ENCODE assay signal across 12 cellular contexts in genomic region chr2:231627384-231628156, GRCh38. TPM values are rescaled to one million over a fixed set of nuclear protein-coding genes. Genes with fewer than 3 reads are reported as not detected.
DNase-seq lines count a peak whose midpoint lies in the region; ATAC-seq, FAIRE-seq and TF ChIP-seq lines count a peak whose summit lies in the region.
"Had no signal": no experiment of that assay in that cellular context is flagged by ENCODE, and none has a peak within 500 bp of the region (broad histone marks: within the 10 kb centered on the region; RNA-seq: fewer than 3 reads in every experiment).

No MANE protein-coding gene starts in this region.

- no peak for TF ChIP-seq CTCF in gastroesophageal sphincter (IDR thresholded peaks at IDR 0.05)
- TF ChIP-seq CTCF in GM13976 (IDR thresholded peaks at IDR 0.05; ENCODE audit: borderline replicate concordance, control extremely low read depth, extremely low read depth, insufficient read depth, missing control alignments) = no peak

- H3K9me3 Mint-ChIP-seq in activated T-helper 1 cell treated with anti-CD3 and anti-CD28 coated beads, Interleukin-12 subunit alpha, Interleukin-12 subunit beta, Interleukin-2, Interleukin-4 antibody, amounts not matched to agents 30 ng/mL and 10 ng/mL and 1 ng/mL, durations not matched to agents 14 hours and 24 hours and 36 hours = no peaks in the 10 kb centered on the region
- H3K9me3 Mint-ChIP-seq: naive thymus-derived CD8-positive, alpha-beta T cell had no signal

- H3K27ac ChIP-seq in gastroesophageal sphincter = peak overlapping the region in 3 of 4 donors; percentile 48 to 73 (median 56)

- H3K4me1 ChIP-seq in gastroesophageal sphincter = peaks cover 0 to 13% (median 0%) of the 10 kb centered on the region in 3 donors

- no peaks in the 10 kb centered on the region for H3K9me3 ChIP-seq in gastroesophageal sphincter

- 56 to 66% methylated on average over 3 to 10 of the region's 11 CpGs for WGBS in gastroesophageal sphincter (ENCODE audit: low coverage in 1 of 2), 2 donors

- peak overlapping the region; percentile 93 for H3K27ac Mint-ChIP-seq in activated T-helper 1 cell treated with anti-CD3 and anti-CD28 coated beads, Interleukin-12 subunit alpha, Interleukin-12 subunit beta, Interleukin-2, Interleukin-4 antibody, amounts not matched to agents 30 ng/mL and 10 ng/mL and 1 ng/mL, durations not matched to agents 14 hours and 24 hours and 36 hours

- H3K27me3 ChIP-seq in gastroesophageal sphincter = no peaks in the 10 kb centered on the region

- H3K4me3 Mint-ChIP-seq in activated T-helper 1 cell treated with anti-CD3 and anti-CD28 coated beads, Interleukin-12 subunit alpha, Interleukin-12 subunit beta, Interleukin-2, Interleukin-4 antibody, amounts not matched to agents 30 ng/mL and 10 ng/mL and 1 ng/mL, durations not matched to agents 14 hours and 24 hours and 36 hours = peak overlapping the region; percentile 59

- intact Hi-C loops in activated T-helper 1 cell treated with anti-CD3 and anti-CD28 coated beads, Interleukin-12 subunit alpha, Interleukin-12 subunit beta, Interleukin-2, Interleukin-4 antibody, amounts not matched to agents 30 ng/mL and 10 ng/mL and 1 ng/mL, durations not matched to agents 14 hours and 24 hours and 36 hours (cut with micrococcal nuclease) = loop anchor here (2.0 kb wide), 1 partner anchor 15 kb away; no protein-coding TSS in a partner anchor

- no peaks in the 10 kb centered on the region for H3K36me3 Mint-ChIP-seq in activated T-helper 1 cell treated with anti-CD3 and anti-CD28 coated beads, Interleukin-12 subunit alpha, Interleukin-12 subunit beta, Interleukin-2, Interleukin-4 antibody, amounts not matched to agents 30 ng/mL and 10 ng/mL and 1 ng/mL, durations not matched to agents 14 hours and 24 hours and 36 hours (ENCODE audit: low read depth)
- H3K36me3 Mint-ChIP-seq: naive thymus-derived CD8-positive, alpha-beta T cell had no signal

- DNase-seq in activated T-helper 1 cell treated with anti-CD3 and anti-CD28 coated beads, Interleukin-12 subunit alpha, Interleukin-12 subunit beta, Interleukin-2, Interleukin-4 antibody, amounts not matched to agents 30 ng/mL and 10 ng/mL and 1 ng/mL, durations not matched to agents 14 hours and 24 hours and 36 hours (ENCODE audit: low spot score) = no peak
- DNase-seq in skeletal muscle cell (ENCODE audit: low read depth) (peak; percentile 77), GM13976 (ENCODE audit: low spot score) (no peak), GF-D8 (lab: John Stamatoyannopoulos, UW) (no peak), iPS-NIHi11 (ENCODE audit: low spot score) (no peak), DMS79 treated with DMSO at 0.1 percent for 48 hours (lab: John Stamatoyannopoulos, UW) (no peak)
- DNase-seq: naive thymus-derived CD8-positive, alpha-beta T cell; NCI-H446 treated with DMSO at 0.1 percent for 48 hours had no signal

- peak; percentile 51 for FAIRE-seq in G401.6 (lab: Jason Lieb, UNC)
- FAIRE-seq: HTR-8/SVneo had no signal

- in situ Hi-C loops in GM13976 (cut with MboI; ENCODE audit: low sequenced_read_pairs, unreplicated experiment) = no loop called here

- H3K4me1 Mint-ChIP-seq in activated T-helper 1 cell treated with anti-CD3 and anti-CD28 coated beads, Interleukin-12 subunit alpha, Interleukin-12 subunit beta, Interleukin-2, Interleukin-4 antibody, amounts not matched to agents 30 ng/mL and 10 ng/mL and 1 ng/mL, durations not matched to agents 14 hours and 24 hours and 36 hours (ENCODE audit: low read depth) = peaks cover 23% of the 10 kb centered on the region

- TF ChIP-seq EP300 in gastroesophageal sphincter (IDR thresholded peaks at IDR 0.05) = no peak

- no peak for TF ChIP-seq POLR2A in gastroesophageal sphincter (IDR thresholded peaks at IDR 0.05)

- no peaks in the 10 kb centered on the region for H3K36me3 ChIP-seq in gastroesophageal sphincter

- H3K27me3 Mint-ChIP-seq in activated T-helper 1 cell treated with anti-CD3 and anti-CD28 coated beads, Interleukin-12 subunit alpha, Interleukin-12 subunit beta, Interleukin-2, Interleukin-4 antibody, amounts not matched to agents 30 ng/mL and 10 ng/mL and 1 ng/mL, durations not matched to agents 14 hours and 24 hours and 36 hours (ENCODE audit: insufficient read depth) = no peaks in the 10 kb centered on the region
- H3K27me3 Mint-ChIP-seq: naive thymus-derived CD8-positive, alpha-beta T cell had no signal

- peak; percentile 44 for ATAC-seq in gastroesophageal sphincter
- ATAC-seq: naive thymus-derived CD8-positive, alpha-beta T cell had no signal

- H3K4me3 ChIP-seq in gastroesophageal sphincter (no peak overlapping the region), skeletal muscle cell (ENCODE audit: low read depth, low read length) (peak overlapping the region; percentile 23)

RNA-seq across cellular contexts. Expression of gene TEX44, which starts 34.9 kb away (rescaled TPM):
- not detected in 2 replicates for total RNA-seq in activated T-helper 1 cell treated with anti-CD3 and anti-CD28 coated beads, Interleukin-12 subunit alpha, Interleukin-12 subunit beta, Interleukin-2, Interleukin-4 antibody, amounts not matched to agents 30 ng/mL and 10 ng/mL and 1 ng/mL, durations not matched to agents 14 hours and 24 hours and 36 hours
- total RNA-seq in gastroesophageal sphincter = not detected
- total RNA-seq: naive thymus-derived CD8-positive, alpha-beta T cell; T-helper 2 cell treated with Interferon-gamma antibody and Interleukin-4, amounts not matched to agents 100 ng/mL and 5 ng/mL, for 36 hours had no signal
